8 cellular contexts compared by ENCODE assay signal in the genomic region with DNA sequence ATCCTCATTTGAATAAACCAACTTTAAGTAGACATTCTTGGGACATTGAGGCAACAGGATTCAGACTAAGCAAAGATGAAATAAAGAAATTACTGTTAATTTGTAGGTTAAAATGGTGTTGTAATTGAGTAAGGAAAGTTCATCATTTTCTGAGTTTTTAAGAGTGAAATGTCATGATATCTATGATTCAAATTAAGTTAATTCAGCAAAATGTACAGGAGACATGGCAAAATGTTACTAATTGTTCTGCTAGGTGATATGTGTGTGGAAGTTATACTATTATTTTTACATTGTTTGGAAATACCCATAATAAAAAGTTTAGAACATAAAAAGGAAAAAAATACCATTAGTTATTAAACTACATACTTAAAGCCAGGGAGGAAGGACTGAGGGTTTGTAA.
"Had no signal": no experiment of that assay in that cellular context is flagged by ENCODE, and none has a peak within 500 bp of the region (broad histone marks: within the 10 kb centered on the region; RNA-seq: fewer than 3 reads in every experiment).

No MANE protein-coding gene starts in this region.

- DNase-seq: GDM1, GF-D8 had no signal

- ATAC-seq: GM12878 had no signal

- H3K4me3 ChIP-seq: GM12878 had no signal

- FAIRE-seq: G401.6, GM12878, GM12891, GM12892, GM18507, GM19239 had no signal
